9 cellular contexts compared by ENCODE assay signal in the genomic region with DNA sequence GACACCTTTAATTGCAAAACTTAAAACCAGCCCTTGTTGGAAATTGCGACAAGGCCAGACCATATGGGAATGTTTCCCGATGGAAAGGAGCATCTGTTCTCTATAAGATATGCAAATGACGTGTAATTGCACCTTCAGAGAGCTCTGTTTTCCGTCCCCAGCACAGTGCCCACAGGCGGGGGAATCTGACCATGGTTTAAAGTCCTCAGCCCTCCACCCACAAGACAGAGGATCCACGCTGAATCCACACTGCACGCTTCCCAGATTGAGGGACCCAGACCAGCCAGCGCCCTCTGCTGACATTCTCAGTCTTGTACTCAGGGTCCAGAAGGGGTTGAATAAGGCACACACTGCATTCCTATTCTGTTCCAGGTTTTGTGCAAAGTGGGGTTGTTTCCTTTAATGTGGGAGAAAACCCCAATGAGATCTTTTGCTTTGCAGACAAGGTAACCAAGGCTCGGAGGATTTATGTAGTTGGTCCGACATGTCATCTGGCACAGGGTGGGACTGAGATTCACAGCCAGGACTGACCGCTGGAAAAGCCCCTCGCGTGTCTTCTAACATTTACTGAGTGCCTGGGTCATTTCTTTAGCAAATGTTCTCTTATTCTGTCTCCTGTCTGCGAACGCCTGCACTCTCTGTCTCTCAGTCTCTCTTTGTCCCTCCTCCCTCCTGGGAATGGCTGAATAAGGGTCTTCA. TPM values are rescaled to one million over a fixed set of nuclear protein-coding genes. Genes with fewer than 3 reads are reported as not detected.
A peak's percentile ranks its signal among the peaks of the same experiment; 100 is the strongest.
DNase-seq lines count a peak whose midpoint lies in the region; ATAC-seq and TF ChIP-seq lines count a peak whose summit lies in the region.
"Had no signal": no experiment of that assay in that cellular context is flagged by ENCODE, and none has a peak within 500 bp of the region (broad histone marks: within the 10 kb centered on the region; RNA-seq: fewer than 3 reads in every experiment).

No MANE protein-coding gene starts in this region.

- H3K27ac ChIP-seq in mucosa of rectum (ENCODE audit: low read depth in 2 of 2, low read length in 2 of 2), result peak overlapping the region; percentile 18 to 42
- H3K27ac ChIP-seq in upper lobe of left lung, result no peak overlapping the region

- H3K36me3 ChIP-seq in MG63, result no peaks in the 10 kb centered on the region
- no peaks in the 10 kb centered on the region for H3K36me3 ChIP-seq in mucosa of rectum (ENCODE audit: control insufficient read depth in 2 of 2, insufficient read depth in 2 of 2, low read length in 2 of 2)
- H3K36me3 ChIP-seq in upper lobe of left lung, result no peaks in the 10 kb centered on the region

- DNase-seq in Daoy (ENCODE audit: low read depth) (peak; percentile 9), MG63 (peak; percentile 40), erythroblast (lab: John Stamatoyannopoulos, UW) (peak; percentile 22 to 49), upper lobe of left lung (peak in 1 of 2 donors; percentile 33)
- peak; percentile 33 to 35 for DNase-seq in activated CD4-positive, alpha-beta T cell treated with anti-CD3 and anti-CD28 coated beads for 4 hours

- H3K9me3 ChIP-seq in MG63 (no peaks in the 10 kb centered on the region), mucosa of rectum (ENCODE audit: control insufficient read depth in 2 of 2, low read length in 2 of 2) (no peaks in the 10 kb centered on the region), upper lobe of left lung (no peaks in the 10 kb centered on the region)

- TF ChIP-seq EP300 in upper lobe of left lung (IDR thresholded peaks at IDR 0.05), result no peak

- H3K4me1 ChIP-seq in mucosa of rectum (ENCODE audit: control insufficient read depth in 2 of 2, insufficient read depth in 2 of 2, low read length in 2 of 2) (peaks cover 2 to 13% of the 10 kb centered on the region in 2 donors), upper lobe of left lung (no peaks in the 10 kb centered on the region)

- H3K27me3 ChIP-seq in MG63 (no peaks in the 10 kb centered on the region; the same call in 1 of the 2 replicates), mucosa of rectum (ENCODE audit: control insufficient read depth in 2 of 2, insufficient read depth in 2 of 2, low read length in 2 of 2) (no peaks in the 10 kb centered on the region), upper lobe of left lung (no peaks in the 10 kb centered on the region)

- no peak overlapping the region for H3K9ac ChIP-seq in mucosa of rectum (ENCODE audit: low read depth in 1 of 2, low read length in 2 of 2)

- peak in 5 of 6 experiments; percentile 30 to 49 (median 42) for TF ChIP-seq CTCF in upper lobe of left lung (IDR thresholded peaks at IDR 0.05)

- no peak for TF ChIP-seq POLR2A in erythroblast (IDR thresholded peaks at IDR 0.05; ENCODE audit: low read length)
- no peak for TF ChIP-seq POLR2A in upper lobe of left lung (IDR thresholded peaks at IDR 0.05)

- H3K4me3 ChIP-seq in MG63 (no peak overlapping the region), mucosa of rectum (ENCODE audit: low read length in 2 of 2) (no peak overlapping the region), upper lobe of left lung (no peak overlapping the region)

- peak; percentile 64 to 81 for ATAC-seq in upper lobe of left lung (ENCODE audit: low FRiP score in 2 of 2)
- no peak for ATAC-seq in HG03159 (IDR thresholded peaks at IDR 0.05; ENCODE audit: unreplicated experiment)
- no peak for ATAC-seq in GM18517 (IDR thresholded peaks at IDR 0.05; ENCODE audit: unreplicated experiment)
- ATAC-seq: naive thymus-derived CD8-positive, alpha-beta T cell had no signal

- 66 to 76% methylated on average over 13 to 15 of the region's 15 CpGs for WGBS in upper lobe of left lung, 2 donors

RNA-seq across cellular contexts. Expression of gene KLHL25, which starts 36.8 kb away (rescaled TPM):
- 2.8 and 4.1 TPM in 2 replicates for total RNA-seq in Daoy (2014; rRNA removed; shearing (Covaris generic))
- total RNA-seq in MG63 (2014; rRNA removed; shearing (Covaris generic); ENCODE audit: low replicate concordance), result 8.9 and 9.3 TPM in 2 replicates
- total RNA-seq in upper lobe of left lung, result 10 to 100 TPM in 1 of 6 donors, 1 to 10 TPM in 5; 3.0 to 24.1 (median 5.6) TPM

Comparison
In these comparisons a context has a peak if more than half of its experiments do, and no peak if none do; other contexts are left out.
1. H3K27ac ChIP-seq: peak in mucosa of rectum (2 of 2); none in upper lobe of left lung (0 of 4).
2. ATAC-seq: peak in upper lobe of left lung (2 of 2); none in HG03159 (single experiment) and GM18517 (single experiment).